ENCODE assay signal across 21 cellular contexts in the genomic region with DNA sequence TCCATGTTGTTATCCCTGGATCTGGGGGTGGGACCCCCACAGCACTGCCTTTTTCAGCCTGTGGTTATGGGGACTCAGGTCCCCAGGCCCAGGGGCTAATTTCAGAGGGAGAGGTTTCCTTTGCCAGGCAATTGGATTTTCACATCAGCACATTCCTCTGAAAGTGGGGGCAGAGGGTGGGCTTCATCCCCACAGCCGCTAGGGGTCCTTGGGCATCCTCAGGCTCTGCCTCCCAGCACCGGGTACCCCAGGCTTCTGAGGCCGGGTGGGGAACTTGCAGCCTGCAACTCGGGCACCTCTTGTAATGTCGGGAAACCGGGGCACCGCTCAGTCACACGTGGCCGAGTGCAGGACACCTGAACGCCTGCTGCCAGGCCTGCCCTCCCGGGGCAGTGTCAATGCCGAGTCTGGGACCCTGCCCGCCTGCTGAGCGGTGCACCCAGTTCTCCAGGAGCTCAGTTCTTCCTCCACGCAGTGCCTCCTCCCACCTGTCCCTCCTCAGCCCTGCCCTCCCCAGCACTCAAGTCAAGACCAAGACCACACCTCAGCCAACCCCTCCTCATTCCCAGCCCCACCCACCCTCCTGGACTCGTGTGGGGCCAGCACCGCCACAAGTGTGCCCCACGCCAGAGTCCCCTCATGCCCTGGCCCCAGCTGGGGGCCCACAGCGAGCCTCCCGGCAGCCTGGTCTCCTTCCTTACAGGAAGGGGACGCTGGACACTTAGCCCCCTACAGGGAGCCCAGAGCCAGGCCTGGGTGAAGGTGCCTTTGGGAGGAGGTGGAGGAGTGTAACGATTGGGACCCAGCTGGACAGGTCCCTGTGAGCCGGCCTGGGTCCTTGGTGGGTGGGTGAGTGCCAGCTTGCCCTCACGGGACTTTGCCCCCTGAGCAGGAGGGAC. TPM values are rescaled to one million over a fixed set of nuclear protein-coding genes. Genes with fewer than 3 reads are reported as not detected.
DNase-seq lines count a peak whose midpoint lies in the region; ATAC-seq and TF ChIP-seq lines count a peak whose summit lies in the region.
"Had no signal": no experiment of that assay in that cellular context is flagged by ENCODE, and none has a peak within 500 bp of the region (broad histone marks: within the 10 kb centered on the region; RNA-seq: fewer than 3 reads in every experiment).

No MANE protein-coding gene starts in this region.

- intact Hi-C loops in left ventricle myocardium inferior (cut with micrococcal nuclease) (no loop called here), OCI-LY7 (cut with micrococcal nuclease; ENCODE audit: unreplicated experiment) (no loop called here), right cardiac atrium (cut with DNase I) (no loop called here)

- no peak overlapping the region for H2AFZ ChIP-seq in OCI-LY7 (ENCODE audit: low read length)
- H2AFZ ChIP-seq: PC-9 had no signal

- no TSS peak for BruUV-seq in OCI-LY7 (replicated peaks; lab: Mats Ljungman, UMichigan)

- H3K4me1 ChIP-seq in left ventricle myocardium inferior, result peaks cover 16% of the 10 kb centered on the region
- H3K4me1 ChIP-seq in right atrium auricular region, result peaks cover 0 to 22% of the 10 kb centered on the region in 2 donors
- no peaks in the 10 kb centered on the region for H3K4me1 ChIP-seq in OCI-LY7 (ENCODE audit: insufficient read depth, low read length, poor library complexity, severe bottlenecking)
- no peaks in the 10 kb centered on the region for H3K4me1 ChIP-seq in right cardiac atrium (ENCODE audit: control insufficient read depth, insufficient read depth, low read length)
- H3K4me1 ChIP-seq: SJCRH30 had no signal

- POLR2A ChIA-PET in OCI-LY7 (lab: Charles Lee), result no interaction called here

- peak in 1 of 2 donors; percentile 7 for ATAC-seq in right cardiac atrium
- no peak for ATAC-seq in GM21381 (IDR thresholded peaks at IDR 0.05; ENCODE audit: unreplicated experiment)
- ATAC-seq: GM12878 had no signal

- H3K79me2 ChIP-seq in OCI-LY7 (ENCODE audit: insufficient read depth, low read depth, low read length), result no peaks in the 10 kb centered on the region

- no peak overlapping the region for H3K4me3 ChIP-seq in left ventricle myocardium inferior
- no peak overlapping the region for H3K4me3 ChIP-seq in right atrium auricular region
- H3K4me3 ChIP-seq in OCI-LY7 (ENCODE audit: low read depth, low read length, poor library complexity, severe bottlenecking), result no peak overlapping the region
- no peak overlapping the region for H3K4me3 ChIP-seq in right cardiac atrium (ENCODE audit: low read length)
- H3K4me3 ChIP-seq: GM12878, PC-9, SJCRH30 had no signal

- no peak overlapping the region for H3K4me2 ChIP-seq in OCI-LY7 (ENCODE audit: low read length)
- H3K4me2 ChIP-seq: PC-9 had no signal

- CTCF ChIA-PET in OCI-LY7 (lab: Charles Lee; ENCODE audit: unreplicated experiment), result no interaction called here

- no peaks in the 10 kb centered on the region for H4K20me1 ChIP-seq in OCI-LY7 (ENCODE audit: insufficient read depth, low read length)

- WGBS in right cardiac atrium, result 71% methylated on average over 24 of the region's 24 CpGs

- H3K27me3 ChIP-seq in left ventricle myocardium inferior (ENCODE audit: low read depth) (peaks cover 61% of the 10 kb centered on the region), right atrium auricular region (no peaks in the 10 kb centered on the region), right cardiac atrium (ENCODE audit: control insufficient read depth, insufficient read depth) (no peaks in the 10 kb centered on the region)

- no peaks in the 10 kb centered on the region for H3K36me3 ChIP-seq in left ventricle myocardium inferior
- no peaks in the 10 kb centered on the region for H3K36me3 ChIP-seq in right atrium auricular region
- H3K36me3 ChIP-seq in OCI-LY7 (ENCODE audit: insufficient read depth, low read length), result no peaks in the 10 kb centered on the region
- H3K36me3 ChIP-seq: SJCRH30 had no signal

- TF ChIP-seq CTCF in left ventricle myocardium inferior (IDR thresholded peaks at IDR 0.05; ENCODE audit: borderline replicate concordance) (no peak), right atrium auricular region (IDR thresholded peaks at IDR 0.05) (no peak), OCI-LY7 (conservative IDR thresholded peaks at IDR 0.05; ENCODE audit: low read length) (0 out of 2 replicates have a peak, but pooled peaks have one; percentile 26)

- H3K27ac ChIP-seq in left ventricle myocardium inferior (replicated peaks) (peak overlapping the region; percentile 30), right atrium auricular region (peak overlapping the region in 1 of 2 donors; percentile 35), OCI-LY7 (ENCODE audit: low read depth, low read length, poor library complexity, severe bottlenecking) (no peak overlapping the region), right cardiac atrium (ENCODE audit: low read length) (no peak overlapping the region)
- H3K27ac ChIP-seq: PC-9, RWPE1, SJCRH30 had no signal

- no peaks in the 10 kb centered on the region for H3K9me2 ChIP-seq in OCI-LY7 (ENCODE audit: insufficient read depth, low read length)

- DNase-seq in left ventricle myocardium inferior, result no peak
- no peak for DNase-seq in right atrium auricular region (ENCODE audit: low spot score)
- DNase-seq in OCI-LY7 (ENCODE audit: low spot score), result no peak
- DNase-seq in right cardiac atrium, result peak in 2 of 3 donors; percentile 36 to 50
- DNase-seq in NOMO-1 treated with DMSO at 0.1 percent for 48 hours (lab: John Stamatoyannopoulos, UW; ENCODE audit: unreplicated experiment), result no peak
- no peak for DNase-seq in NCI-H1436 treated with DMSO at 0.1 percent for 48 hours (lab: John Stamatoyannopoulos, UW)
- DNase-seq: CD4-positive, alpha-beta T cell; EL; GOT3; HFFc6; KG1; NCI-H187 treated with DMSO at 0.1 percent for 48 hours; NCI-H446; NCI-H748 treated with DMSO at 0.1 percent for 48 hours; NK-92 treated with Interleukin-12 subunit alpha and Interleukin-12 subunit beta, amount 100 ng/mL, for 24 hours; PC-9; SJCRH30 had no signal

- H3K9me3 ChIP-seq in left ventricle myocardium inferior (replicated peaks), result no peaks in the 10 kb centered on the region
- no peaks in the 10 kb centered on the region for H3K9me3 ChIP-seq in right atrium auricular region
- H3K9me3 ChIP-seq in OCI-LY7 (ENCODE audit: low read length), result no peaks in the 10 kb centered on the region
- H3K9me3 ChIP-seq in right cardiac atrium (ENCODE audit: control insufficient read depth, low read length), result no peaks in the 10 kb centered on the region
- H3K9me3 ChIP-seq: SJCRH30 had no signal

RNA-seq across cellular contexts. Expression of gene CHRNA4, which starts 8.8 kb away (rescaled TPM):
- total RNA-seq in left ventricle myocardium inferior (0.38 TPM), right atrium auricular region (not detected), OCI-LY7 (2022) (not detected in 2 replicates), right cardiac atrium (under 1 TPM in 3 of 4 donors, not detected in 1; 0.17 to 0.54 (median 0.38) TPM)
- total RNA-seq in OCI-LY7 (2014; rRNA removed; shearing (Covaris generic)), result not detected in 2 replicates
- 0.02 TPM for polyA plus RNA-seq in right cardiac atrium
- total RNA-seq: CD4-positive, alpha-beta T cell; HFFc6; PC-9 had no signal
- polyA plus RNA-seq: BJ had no signal

Comparison
In these comparisons a context has a peak if more than half of its experiments do, and no peak if none do; other contexts are left out.
1. DNase-seq: peak in right cardiac atrium (2 of 3); none in left ventricle myocardium inferior (single experiment), right atrium auricular region (single experiment), OCI-LY7 (single experiment), NOMO-1 treated with DMSO at 0.1 percent for 48 hours (single experiment) and NCI-H1436 treated with DMSO at 0.1 percent for 48 hours (single experiment).